ENCODE assay signal across 8 cellular contexts in genomic region chr17:49746791-49747490, GRCh38. TPM values are rescaled to one million over a fixed set of nuclear protein-coding genes. Genes with fewer than 3 reads are reported as not detected.
A peak's percentile ranks its signal among the peaks of the same experiment; 100 is the strongest.
DNase-seq lines count a peak whose midpoint lies in the region; ATAC-seq and TF ChIP-seq lines count a peak whose summit lies in the region.

No MANE protein-coding gene starts in this region.

- peaks cover 0 to 2% (median 0%) of the 10 kb centered on the region in 3 donors for H3K27me3 Mint-ChIP-seq in CD14-positive monocyte (ENCODE audit: low read depth in 3 of 3)
- no peaks in the 10 kb centered on the region for H3K27me3 Mint-ChIP-seq in activated naive CD8-positive, alpha-beta T cell

- no peak for TF ChIP-seq CTCF in CD14-positive monocyte (IDR thresholded peaks at IDR 0.05)

- no peak for DNase-seq in CD14-positive monocyte (ENCODE audit: low spot score)
- no peak for DNase-seq in occipital lobe (lab: John Stamatoyannopoulos, UW)
- DNase-seq in NCI-H524 treated with DMSO at 0.1 percent for 48 hours (lab: John Stamatoyannopoulos, UW) = no peak
- no peak for DNase-seq in NCI-H69 (lab: John Stamatoyannopoulos, UW)
- DNase-seq in HuH-7 (ENCODE audit: low spot score) = no peak

- H3K36me3 Mint-ChIP-seq in CD14-positive monocyte = peaks cover 12 to 19% of the 10 kb centered on the region in 2 donors
- no peaks in the 10 kb centered on the region for H3K36me3 Mint-ChIP-seq in activated naive CD8-positive, alpha-beta T cell

- ATAC-seq in HG03108 (IDR thresholded peaks at IDR 0.05; ENCODE audit: unreplicated experiment) = peak; percentile 53

- peaks cover 0 to 2% (median 0%) of the 10 kb centered on the region in 7 donors for H3K9me3 Mint-ChIP-seq in CD14-positive monocyte
- no peaks in the 10 kb centered on the region for H3K9me3 Mint-ChIP-seq in activated naive CD8-positive, alpha-beta T cell (ENCODE audit: low read depth)

- peak overlapping the region; percentile 44 to 89 (median 73) for H3K27ac Mint-ChIP-seq in CD14-positive monocyte
- peak overlapping the region; percentile 94 for H3K27ac Mint-ChIP-seq in activated naive CD8-positive, alpha-beta T cell

- H3K4me3 Mint-ChIP-seq in CD14-positive monocyte = peak overlapping the region in 1 of 2 donors; percentile 18
- H3K4me3 Mint-ChIP-seq in activated naive CD8-positive, alpha-beta T cell = peak overlapping the region; percentile 72

- intact Hi-C loops in CD14-positive monocyte (cut with micrococcal nuclease) = no loop called here

- peaks cover 64% of the 10 kb centered on the region for H3K4me1 Mint-ChIP-seq in CD14-positive monocyte
- peaks cover 75% of the 10 kb centered on the region for H3K4me1 Mint-ChIP-seq in activated naive CD8-positive, alpha-beta T cell (ENCODE audit: low read depth)

- TF ChIP-seq POLR2A in GM19099 (IDR thresholded peaks at IDR 0.05; ENCODE audit: extremely low read depth, insufficient read length, low read depth) = peak; percentile 59

RNA-seq across cellular contexts. Expression of gene FAM117A, which starts 17.0 kb away (rescaled TPM):
- polyA plus RNA-seq in CD14-positive monocyte = 10 to 100 TPM; 11.8 to 17.9 TPM
- total RNA-seq in occipital lobe = 0.62 TPM

RNA-seq across cellular contexts. Expression of gene SLC35B1, which starts 39.2 kb away (rescaled TPM):
- polyA plus RNA-seq in CD14-positive monocyte = 10 to 100 TPM; 56.0 to 61.0 TPM
- 39.0 TPM for total RNA-seq in occipital lobe

RNA-seq across cellular contexts. Expression of gene KAT7, which starts 41.5 kb away (rescaled TPM):
- polyA plus RNA-seq in CD14-positive monocyte = 10 to 100 TPM; 17.5 to 28.1 TPM
- total RNA-seq in occipital lobe = 49.0 TPM
